Comparison of ENCODE assay signal across 7 cellular contexts in genomic region chr16:1677339-1677738, GRCh38. TPM values are rescaled to one million over a fixed set of nuclear protein-coding genes. Genes with fewer than 3 reads are reported as not detected.
DNase-seq lines count a peak whose midpoint lies in the region; ATAC-seq and TF ChIP-seq lines count a peak whose summit lies in the region.

No MANE protein-coding gene starts in this region.

- H3K27me3 ChIP-seq in OCI-LY3 (ENCODE audit: low read depth, low read length) (no peaks in the 10 kb centered on the region), prostate gland (replicated peaks; ENCODE audit: insufficient read depth) (no peaks in the 10 kb centered on the region)

- H3K4me3 ChIP-seq in GM12865 (ENCODE audit: low read depth, low read length) (peak overlapping the region; percentile 37; the same call in 1 of the 2 replicates), OCI-LY3 (ENCODE audit: low read length) (peak overlapping the region; percentile 74), prostate gland (peak overlapping the region; percentile 71 to 76)

- intact Hi-C loops in prostate gland (cut with DNase I): no loop called here

- 78% methylated on average over 18 of the region's 18 CpGs for WGBS in prostate gland

- TF ChIP-seq POLR2A in prostate gland (IDR thresholded peaks at IDR 0.05) (no peak), GM18505 (IDR thresholded peaks at IDR 0.05; ENCODE audit: borderline replicate concordance, extremely low read depth, insufficient read depth, insufficient read length) (no peak)

- H3K79me2 ChIP-seq in OCI-LY3 (ENCODE audit: low read length): peaks cover 42% of the 10 kb centered on the region

- peak overlapping the region; percentile 65 for H3K4me2 ChIP-seq in OCI-LY3 (ENCODE audit: low read length)

- ATAC-seq in GM18505 (IDR thresholded peaks at IDR 0.05; ENCODE audit: unreplicated experiment): no peak

- no peaks in the 10 kb centered on the region for H3K9me3 ChIP-seq in OCI-LY3 (ENCODE audit: insufficient read depth, low read length)
- H3K9me3 ChIP-seq in prostate gland: no peaks in the 10 kb centered on the region

- H3K36me3 ChIP-seq in OCI-LY3 (replicated peaks; ENCODE audit: low read depth, low read length) (peaks cover 26% of the 10 kb centered on the region), prostate gland (no peaks in the 10 kb centered on the region)

- H3K4me1 ChIP-seq in OCI-LY3 (ENCODE audit: low read length): peaks cover 8% of the 10 kb centered on the region; the same call in 1 of the 2 replicates
- H3K4me1 ChIP-seq in prostate gland (replicated peaks): peaks cover 2% of the 10 kb centered on the region

- peaks cover 14% of the 10 kb centered on the region for H4K20me1 ChIP-seq in OCI-LY3 (ENCODE audit: insufficient read depth, low read length)

- peak overlapping the region; percentile 34; the same call in 1 of the 2 replicates for H3K9ac ChIP-seq in OCI-LY3 (ENCODE audit: low read length)

- H3K27ac ChIP-seq in OCI-LY3 (ENCODE audit: low read length) (no peak overlapping the region), prostate gland (peak overlapping the region; percentile 85 to 90)

- DNase-seq in GM12865 (ENCODE audit: low read depth) (no peak), ecto neural progenitor cell (ENCODE audit: low spot score) (peak; percentile 39), prostate gland (ENCODE audit: low spot score) (no peak), KG1 (lab: John Stamatoyannopoulos, UW) (no peak), activated gamma-delta T cell (lab: John Stamatoyannopoulos, UW) (no peak)

- no peak overlapping the region for H2AFZ ChIP-seq in OCI-LY3 (ENCODE audit: low read depth, low read length)

- TF ChIP-seq CTCF in GM12865 (IDR thresholded peaks at IDR 0.05; ENCODE audit: insufficient read depth, low read depth, low read length, missing control alignments): no peak
- TF ChIP-seq CTCF in OCI-LY3 (IDR thresholded peaks at IDR 0.05; ENCODE audit: low read depth, low read length): no peak
- TF ChIP-seq CTCF in prostate gland (IDR thresholded peaks at IDR 0.05): no peak

RNA-seq across cellular contexts. Expression of gene JPT2, which starts 0.7 kb away (rescaled TPM):
- total RNA-seq in prostate gland: 10 to 100 TPM; 56.6 to 75.3 TPM

RNA-seq across cellular contexts. Expression of gene MAPK8IP3, which starts 28.7 kb away (rescaled TPM):
- 100 to 1,000 TPM in 1 of 2 donors, 10 to 100 TPM in 1; 56.0 to 157 TPM for total RNA-seq in prostate gland
